Comparison of ENCODE assay signal across 23 cellular contexts in genomic region chr4:128351502-128351901, GRCh38.
"Had no signal": no experiment of that assay in that cellular context is flagged by ENCODE, and none has a peak within 500 bp of the region (broad histone marks: within the 10 kb centered on the region; RNA-seq: fewer than 3 reads in every experiment).

No MANE protein-coding gene starts in this region.

- FAIRE-seq: endothelial cell of umbilical vein, islet of Langerhans, keratinocyte had no signal

- H3K27me3 ChIP-seq: colonic mucosa, dorsolateral prefrontal cortex, esophagus squamous epithelium, gastrocnemius medialis, heart right ventricle, left lung had no signal

- H3K36me3 ChIP-seq: colonic mucosa, esophagus squamous epithelium, gastrocnemius medialis, heart right ventricle, left lung, lower lobe of right lung had no signal

- ATAC-seq: esophagus mucosa, gastrocnemius medialis, left cardiac atrium, left lung, lower lobe of right lung had no signal

- H3K9me3 ChIP-seq: colonic mucosa, esophagus squamous epithelium, gastrocnemius medialis, heart right ventricle, left lung, lower lobe of right lung had no signal

- H3K27ac ChIP-seq: colonic mucosa, dorsolateral prefrontal cortex, esophagus squamous epithelium, gastrocnemius medialis, heart right ventricle, left lung, lower lobe of right lung had no signal

- DNase-seq: colonic mucosa; cortex of kidney; dorsolateral prefrontal cortex; effector CD4-positive, alpha-beta T cell; effector memory CD4-positive, alpha-beta T cell; esophagus squamous epithelium; foreskin fibroblast; foreskin melanocyte; gastrocnemius medialis; glutamatergic neuron; head of caudate nucleus; heart right ventricle; hippocampal formation; left cardiac atrium; left lung; left ventricle myocardium superior; lower lobe of right lung; mesendoderm; midbrain had no signal

- H3K4me3 ChIP-seq: colonic mucosa, dorsolateral prefrontal cortex, esophagus squamous epithelium, gastrocnemius medialis, heart right ventricle, left lung, lower lobe of right lung had no signal
